Comparison of ENCODE assay signal across 1 cellular context in genomic region chr19:34165295-34165738, GRCh38.
TF ChIP-seq lines count a peak whose summit lies in the region.

No MANE protein-coding gene starts in this region.

TF ChIP-seq in K562, 482 proteins besides CTCF, POLR2A, EP300 and RAD21 (continued from another document):
- no peak for TF ChIP-seq ATF6 (CRISPR knock-in tag; IDR thresholded peaks at IDR 0.05)
- no peak for TF ChIP-seq ETV5 (CRISPR knock-in tag; IDR thresholded peaks at IDR 0.05; ENCODE audit: low read depth)
- no peak for TF ChIP-seq JUNB (CRISPR knock-in tag; conservative IDR thresholded peaks at IDR 0.05)
- TF ChIP-seq XRCC3 (IDR thresholded peaks at IDR 0.05) = no peak
